Comparison of ENCODE assay signal across 1 cellular context in the genomic region with DNA sequence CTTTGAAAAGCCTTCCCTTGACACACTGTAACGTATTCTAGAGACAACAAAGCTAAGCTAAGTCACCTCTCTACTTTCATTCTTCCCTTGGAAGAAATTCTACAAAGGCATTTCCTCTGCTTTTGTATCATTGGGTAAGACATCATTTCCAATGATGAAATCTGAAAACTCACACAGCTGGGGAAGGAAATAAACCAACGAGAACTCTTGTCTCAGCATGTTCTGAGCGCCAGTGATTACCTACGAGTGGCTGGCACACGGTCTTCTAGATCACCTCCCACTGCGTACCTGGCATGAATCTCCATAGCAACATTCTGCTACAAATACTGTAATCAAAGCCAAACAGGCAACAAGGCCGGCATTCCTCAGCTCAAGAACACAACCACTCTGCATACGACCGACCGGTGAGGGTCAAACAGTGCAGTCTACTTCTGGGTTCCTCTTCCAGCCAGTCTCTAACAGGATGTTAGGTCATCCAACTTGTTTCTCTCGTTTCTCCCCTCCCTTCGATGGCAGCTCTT.
TF ChIP-seq lines count a peak whose summit lies in the region.

No MANE protein-coding gene starts in this region.

TF ChIP-seq in GM12878, 131 proteins besides CTCF, POLR2A, EP300 and RAD21 (continues in another document):
- TF ChIP-seq HDGF (IDR thresholded peaks at IDR 0.05): 0 out of 2 replicates have a peak, but pooled peaks have one; percentile 32
- TF ChIP-seq NFIC (IDR thresholded peaks at IDR 0.05; ENCODE audit: low read depth, low read length): no peak; the same call in 1 of the 2 replicates
- no peak for TF ChIP-seq BCLAF1 (IDR thresholded peaks at IDR 0.05)
- TF ChIP-seq HDAC2 (IDR thresholded peaks at IDR 0.05): no peak
- TF ChIP-seq ASH2L (IDR thresholded peaks at IDR 0.05; ENCODE audit: borderline replicate concordance, low read depth): no peak
- no peak for TF ChIP-seq MTA2 (IDR thresholded peaks at IDR 0.05; ENCODE audit: low read depth)
- no peak for TF ChIP-seq CEBPZ (IDR thresholded peaks at IDR 0.05; ENCODE audit: low read depth, low read length)
- no peak for TF ChIP-seq KAT2A (conservative IDR thresholded peaks at IDR 0.05; ENCODE audit: control insufficient read depth, low read depth, low read length)
- no peak; the same call in 1 of the 2 replicates for TF ChIP-seq ATF7 (IDR thresholded peaks at IDR 0.05; ENCODE audit: low read depth)
- TF ChIP-seq, protein P1, sequence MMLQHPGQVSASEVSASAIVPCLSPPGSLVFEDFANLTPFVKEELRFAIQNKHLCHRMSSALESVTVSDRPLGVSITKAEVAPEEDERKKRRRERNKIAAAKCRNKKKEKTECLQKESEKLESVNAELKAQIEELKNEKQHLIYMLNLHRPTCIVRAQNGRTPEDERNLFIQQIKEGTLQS (IDR thresholded peaks at IDR 0.05; ENCODE audit: borderline replicate concordance, extremely low read depth, low read depth, low read length): no peak
- no peak for TF ChIP-seq CBFB (IDR thresholded peaks at IDR 0.05; ENCODE audit: low read depth)
- TF ChIP-seq, protein P2, sequence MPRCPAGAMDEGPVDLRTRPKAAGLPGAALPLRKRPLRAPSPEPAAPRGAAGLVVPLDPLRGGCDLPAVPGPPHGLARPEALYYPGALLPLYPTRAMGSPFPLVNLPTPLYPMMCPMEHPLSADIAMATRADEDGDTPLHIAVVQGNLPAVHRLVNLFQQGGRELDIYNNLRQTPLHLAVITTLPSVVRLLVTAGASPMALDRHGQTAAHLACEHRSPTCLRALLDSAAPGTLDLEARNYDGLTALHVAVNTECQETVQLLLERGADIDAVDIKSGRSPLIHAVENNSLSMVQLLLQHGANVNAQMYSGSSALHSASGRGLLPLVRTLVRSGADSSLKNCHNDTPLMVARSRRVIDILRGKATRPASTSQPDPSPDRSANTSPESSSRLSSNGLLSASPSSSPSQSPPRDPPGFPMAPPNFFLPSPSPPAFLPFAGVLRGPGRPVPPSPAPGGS (IDR thresholded peaks at IDR 0.05; ENCODE audit: borderline replicate concordance, insufficient read depth, low read depth, low read length, poor library complexity, severe bottlenecking): no peak
- TF ChIP-seq, protein P3, sequence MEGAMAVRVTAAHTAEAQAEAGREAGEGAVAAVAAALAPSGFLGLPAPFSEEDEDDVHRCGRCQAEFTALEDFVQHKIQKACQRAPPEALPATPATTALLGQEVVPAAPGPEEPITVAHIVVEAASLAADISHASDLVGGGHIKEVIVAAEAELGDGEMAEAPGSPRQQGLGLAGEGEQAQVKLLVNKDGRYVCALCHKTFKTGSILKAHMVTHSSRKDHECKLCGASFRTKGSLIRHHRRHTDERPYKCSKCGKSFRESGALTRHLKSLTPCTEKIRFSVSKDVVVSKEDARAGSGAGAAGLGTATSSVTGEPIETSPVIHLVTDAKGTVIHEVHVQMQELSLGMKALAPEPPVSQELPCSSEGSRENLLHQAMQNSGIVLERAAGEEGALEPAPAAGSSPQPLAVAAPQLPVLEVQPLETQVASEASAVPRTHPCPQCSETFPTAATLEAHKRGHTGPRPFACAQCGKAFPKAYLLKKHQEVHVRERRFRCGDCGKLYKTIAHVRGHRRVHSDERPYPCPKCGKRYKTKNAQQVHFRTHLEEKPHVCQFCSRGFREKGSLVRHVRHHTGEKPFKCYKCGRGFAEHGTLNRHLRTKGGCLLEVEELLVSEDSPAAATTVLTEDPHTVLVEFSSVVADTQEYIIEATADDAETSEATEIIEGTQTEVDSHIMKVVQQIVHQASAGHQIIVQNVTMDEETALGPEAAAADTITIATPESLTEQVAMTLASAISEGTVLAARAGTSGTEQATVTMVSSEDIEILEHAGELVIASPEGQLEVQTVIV (IDR thresholded peaks at IDR 0.05; ENCODE audit: borderline replicate concordance, partially characterized antibody): no peak
- TF ChIP-seq CREM (IDR thresholded peaks at IDR 0.05; ENCODE audit: low read depth): peak; percentile 38; the same call in 1 of the 2 replicates
- no peak for TF ChIP-seq CBX5 (IDR thresholded peaks at IDR 0.05; ENCODE audit: low read depth)
- TF ChIP-seq, protein P4, sequence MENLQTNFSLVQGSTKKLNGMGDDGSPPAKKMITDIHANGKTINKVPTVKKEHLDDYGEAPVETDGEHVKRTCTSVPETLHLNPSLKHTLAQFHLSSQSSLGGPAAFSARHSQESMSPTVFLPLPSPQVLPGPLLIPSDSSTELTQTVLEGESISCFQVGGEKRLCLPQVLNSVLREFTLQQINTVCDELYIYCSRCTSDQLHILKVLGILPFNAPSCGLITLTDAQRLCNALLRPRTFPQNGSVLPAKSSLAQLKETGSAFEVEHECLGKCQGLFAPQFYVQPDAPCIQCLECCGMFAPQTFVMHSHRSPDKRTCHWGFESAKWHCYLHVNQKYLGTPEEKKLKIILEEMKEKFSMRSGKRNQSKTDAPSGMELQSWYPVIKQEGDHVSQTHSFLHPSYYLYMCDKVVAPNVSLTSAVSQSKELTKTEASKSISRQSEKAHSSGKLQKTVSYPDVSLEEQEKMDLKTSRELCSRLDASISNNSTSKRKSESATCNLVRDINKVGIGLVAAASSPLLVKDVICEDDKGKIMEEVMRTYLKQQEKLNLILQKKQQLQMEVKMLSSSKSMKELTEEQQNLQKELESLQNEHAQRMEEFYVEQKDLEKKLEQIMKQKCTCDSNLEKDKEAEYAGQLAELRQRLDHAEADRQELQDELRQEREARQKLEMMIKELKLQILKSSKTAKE (IDR thresholded peaks at IDR 0.05; ENCODE audit: low read depth, poor library complexity, severe bottlenecking): no peak
- no peak for TF ChIP-seq ZNF384 (IDR thresholded peaks at IDR 0.05; ENCODE audit: borderline replicate concordance, low read depth, low read length)
- TF ChIP-seq TCF12 (IDR thresholded peaks at IDR 0.05; ENCODE audit: low read depth, low read length): no peak
- no peak for TF ChIP-seq LARP7 (IDR thresholded peaks at IDR 0.05)
- TF ChIP-seq ETV6 (conservative IDR thresholded peaks at IDR 0.05 in 1 of 2, IDR thresholded peaks at IDR 0.05 in 1 of 2; ENCODE audit: borderline replicate concordance in 1 of 2, low read depth in 1 of 2): peak in 1 of 2 experiments; percentile 86; a peak in 2 of 4 replicates
- no peak for TF ChIP-seq HDAC6 (IDR thresholded peaks at IDR 0.05; ENCODE audit: unreplicated experiment)
- TF ChIP-seq IRF4 (IDR thresholded peaks at IDR 0.05; ENCODE audit: low read depth, low read length): no peak
- TF ChIP-seq SREBF1 (IDR thresholded peaks at IDR 0.05; ENCODE audit: low read length): no peak
- TF ChIP-seq ZBED1 (IDR thresholded peaks at IDR 0.05; ENCODE audit: borderline replicate concordance): 0 out of 2 replicates have a peak, but pooled peaks have one; percentile 18
- no peak for TF ChIP-seq ZNF592 (IDR thresholded peaks at IDR 0.05)
- TF ChIP-seq KDM1A (IDR thresholded peaks at IDR 0.05; ENCODE audit: borderline replicate concordance): no peak
- TF ChIP-seq SUZ12 (IDR thresholded peaks at IDR 0.05; ENCODE audit: unreplicated experiment): no peak
- TF ChIP-seq, protein P5, sequence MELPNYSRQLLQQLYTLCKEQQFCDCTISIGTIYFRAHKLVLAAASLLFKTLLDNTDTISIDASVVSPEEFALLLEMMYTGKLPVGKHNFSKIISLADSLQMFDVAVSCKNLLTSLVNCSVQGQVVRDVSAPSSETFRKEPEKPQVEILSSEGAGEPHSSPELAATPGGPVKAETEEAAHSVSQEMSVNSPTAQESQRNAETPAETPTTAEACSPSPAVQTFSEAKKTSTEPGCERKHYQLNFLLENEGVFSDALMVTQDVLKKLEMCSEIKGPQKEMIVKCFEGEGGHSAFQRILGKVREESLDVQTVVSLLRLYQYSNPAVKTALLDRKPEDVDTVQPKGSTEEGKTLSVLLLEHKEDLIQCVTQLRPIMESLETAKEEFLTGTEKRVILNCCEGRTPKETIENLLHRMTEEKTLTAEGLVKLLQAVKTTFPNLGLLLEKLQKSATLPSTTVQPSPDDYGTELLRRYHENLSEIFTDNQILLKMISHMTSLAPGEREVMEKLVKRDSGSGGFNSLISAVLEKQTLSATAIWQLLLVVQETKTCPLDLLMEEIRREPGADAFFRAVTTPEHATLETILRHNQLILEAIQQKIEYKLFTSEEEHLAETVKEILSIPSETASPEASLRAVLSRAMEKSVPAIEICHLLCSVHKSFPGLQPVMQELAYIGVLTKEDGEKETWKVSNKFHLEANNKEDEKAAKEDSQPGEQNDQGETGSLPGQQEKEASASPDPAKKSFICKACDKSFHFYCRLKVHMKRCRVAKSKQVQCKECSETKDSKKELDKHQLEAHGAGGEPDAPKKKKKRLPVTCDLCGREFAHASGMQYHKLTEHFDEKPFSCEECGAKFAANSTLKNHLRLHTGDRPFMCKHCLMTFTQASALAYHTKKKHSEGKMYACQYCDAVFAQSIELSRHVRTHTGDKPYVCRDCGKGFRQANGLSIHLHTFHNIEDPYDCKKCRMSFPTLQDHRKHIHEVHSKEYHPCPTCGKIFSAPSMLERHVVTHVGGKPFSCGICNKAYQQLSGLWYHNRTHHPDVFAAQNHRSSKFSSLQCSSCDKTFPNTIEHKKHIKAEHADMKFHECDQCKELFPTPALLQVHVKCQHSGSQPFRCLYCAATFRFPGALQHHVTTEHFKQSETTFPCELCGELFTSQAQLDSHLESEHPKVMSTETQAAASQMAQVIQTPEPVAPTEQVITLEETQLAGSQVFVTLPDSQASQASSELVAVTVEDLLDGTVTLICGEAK (IDR thresholded peaks at IDR 0.05; ENCODE audit: borderline replicate concordance): no peak
- no peak for TF ChIP-seq ZNF622 (IDR thresholded peaks at IDR 0.05)
- no peak for TF ChIP-seq ZZZ3 (IDR thresholded peaks at IDR 0.05; ENCODE audit: control insufficient read depth, insufficient read length, low read depth)
